Comparison of ENCODE assay signal across 15 cellular contexts in the genomic region with DNA sequence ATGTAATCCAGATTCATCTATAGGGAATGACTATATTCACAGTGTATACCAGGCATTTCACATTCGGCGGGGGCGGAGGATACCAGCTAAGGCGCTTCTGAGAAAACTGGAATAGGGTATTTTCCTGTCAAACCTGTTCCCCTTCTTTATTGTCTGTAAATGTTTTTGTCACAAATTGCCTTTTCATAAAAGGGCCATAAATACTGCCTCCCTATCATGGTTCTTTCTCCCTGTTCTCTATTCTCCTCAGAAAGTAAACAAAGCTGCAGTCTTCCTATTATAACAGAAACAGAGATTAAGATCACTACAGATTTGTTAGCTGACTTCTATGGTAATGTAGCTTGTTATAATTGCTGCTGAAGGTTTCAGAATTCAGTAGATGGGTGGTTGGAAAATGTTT.
"Had no signal": no experiment of that assay in that cellular context is flagged by ENCODE, and none has a peak within 500 bp of the region (broad histone marks: within the 10 kb centered on the region; RNA-seq: fewer than 3 reads in every experiment).

No MANE protein-coding gene starts in this region.

- H3K4me3 ChIP-seq: adrenal gland, body of pancreas, coronary artery, heart left ventricle, suprapubic skin, upper lobe of left lung had no signal

- DNase-seq: activated CD4-positive, CD25-positive, alpha-beta regulatory T cell; activated naive CD4-positive, alpha-beta T cell treated with anti-CD3 and anti-CD28 coated beads, Interleukin-2, amount 50 U/mL, for 16 hours; adrenal gland; body of pancreas; central memory CD4-positive, alpha-beta T cell; effector CD4-positive, alpha-beta T cell; heart left ventricle; islet precursor cell; left ventricle myocardium superior; mesendoderm; stimulated activated CD4-positive, alpha-beta T cell treated with anti-CD3 and anti-CD28 coated beads, Interleukin-2, amount 100 ng/mL, for 48 hours; stimulated activated naive CD8-positive, alpha-beta T cell treated with anti-CD3 and anti-CD28 coated beads, Interleukin-15, Interleukin-2, amounts not matched to agents 100 U/mL and 50 U/mL, for 24 hours; upper lobe of left lung had no signal
